Comparison of ENCODE assay signal across 22 cellular contexts in the genomic region with DNA sequence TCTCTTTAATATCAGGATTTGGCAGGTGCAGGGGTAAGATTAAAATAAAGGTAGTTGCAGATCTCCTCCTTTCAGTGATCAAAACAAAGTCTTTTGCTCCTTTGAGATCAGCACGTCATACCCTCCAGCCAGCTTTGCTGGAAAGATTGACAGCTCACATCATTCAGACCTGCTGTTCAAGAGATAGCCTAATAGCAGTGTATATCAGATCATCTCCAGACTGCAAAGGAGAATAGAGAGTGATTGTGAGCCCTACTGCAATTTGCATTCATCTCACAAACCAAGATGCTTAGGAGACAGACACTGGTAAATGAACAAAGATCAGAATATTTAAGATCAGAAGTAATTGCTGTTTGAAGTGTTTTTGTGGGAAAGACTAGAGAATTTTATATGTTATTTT.
"Had no signal": no experiment of that assay in that cellular context is flagged by ENCODE, and none has a peak within 500 bp of the region (broad histone marks: within the 10 kb centered on the region; RNA-seq: fewer than 3 reads in every experiment).

No MANE protein-coding gene starts in this region.

- H3K36me3 ChIP-seq: adrenal gland, ascending aorta, left ventricle myocardium inferior, right lobe of liver, tibial artery had no signal

- H3K27me3 ChIP-seq: adrenal gland, ascending aorta, right lobe of liver, tibial artery had no signal

- H3K9me3 ChIP-seq: adrenal gland, ascending aorta, left ventricle myocardium inferior, right lobe of liver, tibial artery had no signal

- H3K9ac ChIP-seq: parathyroid adenoma had no signal

- H2AFZ ChIP-seq: parathyroid adenoma had no signal

- H3K4me3 ChIP-seq: adrenal gland, ascending aorta, left ventricle myocardium inferior, right lobe of liver, skin epidermis, tibial artery had no signal

- H3K27ac ChIP-seq: adrenal gland, ascending aorta, foreskin keratinocyte, left ventricle myocardium inferior, parathyroid adenoma, right lobe of liver, tibial artery had no signal

- FAIRE-seq: colon had no signal

- H3K4me1 ChIP-seq: adrenal gland, foreskin keratinocyte, left ventricle myocardium inferior, parathyroid adenoma had no signal

- H3K79me2 ChIP-seq: parathyroid adenoma had no signal

- DNase-seq: activated CD8-positive, alpha-beta memory T cell treated with anti-CD3 and anti-CD28 coated beads for 24 hours; activated CD8-positive, alpha-beta memory T cell treated with anti-CD3 and anti-CD28 coated beads, Interleukin-2, amount 50 U/mL, for 4 hours; activated T-cell treated with anti-CD3 and anti-CD28 coated beads, Interleukin-2, amount 50 U/mL, for 24 hours; adrenal gland; effector memory CD4-positive, alpha-beta T cell; foreskin keratinocyte; immature natural killer cell; kidney glomerular epithelial cell; left ventricle myocardium inferior; nucleus accumbens; right lobe of liver; stimulated activated CD4-positive, alpha-beta T cell treated with anti-CD3 and anti-CD28 coated beads, Interleukin-1b, Interleukin-23, amount 100 ng/mL, for 48 hours; stimulated activated naive CD8-positive, alpha-beta T cell treated with anti-CD3 and anti-CD28 coated beads, Interleukin-15, amount 100 ng/mL, for 72 hours; T-helper 9 cell had no signal

- ATAC-seq: activated naive CD4-positive, alpha-beta T cell treated with anti-CD3 and anti-CD28 coated beads, Interleukin-2, amount 50 U/mL, for 72 hours; activated T-helper 17 cell treated with anti-CD3 and anti-CD28 coated beads, Interleukin-2, amount 50 U/mL, for 72 hours; foreskin keratinocyte; natural killer cell treated with Interleukin-12 subunit alpha and Interleukin-12 subunit beta and Interleukin-15 and Interleukin-18, amount 100 ng/mL, for 72 hours; right lobe of liver; stimulated activated naive CD8-positive, alpha-beta T cell treated with anti-CD3 and anti-CD28 coated beads, Interleukin-15, amount 100 ng/mL, for 72 hours had no signal
